In genomic region chr12:47636908-47637780, GRCh38 we compare ENCODE assay signal across 8 cellular contexts.
DNase-seq lines count a peak whose midpoint lies in the region; ATAC-seq and TF ChIP-seq lines count a peak whose summit lies in the region.

No MANE protein-coding gene starts in this region.

- CTCF ChIA-PET in activated CD8-positive, alpha-beta T cell treated with anti-CD3 and anti-CD28 coated beads for 36 hours (lab: Charles Lee): interaction anchor here (0.6 to 3.7 kb wide), 41 partner anchors 8 to 616 kb away, joined by 3 to 24 read pairs (median 4); partner anchors contain the start of genes RPAP3 and TMEM106C

- H3K9me3 Mint-ChIP-seq in activated CD8-positive, alpha-beta T cell treated with anti-CD3 and anti-CD28 coated beads for 36 hours: peaks cover 21% of the 10 kb centered on the region

- H3K27me3 Mint-ChIP-seq in activated CD8-positive, alpha-beta T cell treated with anti-CD3 and anti-CD28 coated beads for 36 hours: no peaks in the 10 kb centered on the region

- peaks cover 51% of the 10 kb centered on the region for H3K36me3 Mint-ChIP-seq in activated CD8-positive, alpha-beta T cell treated with anti-CD3 and anti-CD28 coated beads for 36 hours (ENCODE audit: low read depth)

- H3K27ac Mint-ChIP-seq in activated CD8-positive, alpha-beta T cell treated with anti-CD3 and anti-CD28 coated beads for 36 hours: no peak overlapping the region

- POLR2A ChIA-PET in activated CD8-positive, alpha-beta T cell treated with anti-CD3 and anti-CD28 coated beads for 36 hours (lab: Charles Lee): no interaction called here

- peaks cover 7% of the 10 kb centered on the region for H3K4me1 Mint-ChIP-seq in activated CD8-positive, alpha-beta T cell treated with anti-CD3 and anti-CD28 coated beads for 36 hours (ENCODE audit: low read depth)

- peak; percentile 50 for TF ChIP-seq CTCF in activated CD8-positive, alpha-beta T cell treated with anti-CD3 and anti-CD28 coated beads for 36 hours (IDR thresholded peaks at IDR 0.05)

- intact Hi-C loops in activated CD8-positive, alpha-beta T cell treated with anti-CD3 and anti-CD28 coated beads for 36 hours (cut with micrococcal nuclease): no loop called here
- intact Hi-C loops in Right ventricle myocardium superior (cut with DNase I): no loop called here

- no peak overlapping the region for H3K4me3 Mint-ChIP-seq in activated CD8-positive, alpha-beta T cell treated with anti-CD3 and anti-CD28 coated beads for 36 hours

- peak; percentile 93 for DNase-seq in ELF-1 (ENCODE audit: low read depth, low spot score)
- DNase-seq in NAMALWA (ENCODE audit: low spot score): peak; percentile 63
- DNase-seq in activated CD8-positive, alpha-beta T cell treated with anti-CD3 and anti-CD28 coated beads for 36 hours: peak; percentile 72
- peak; percentile 59 for DNase-seq in Right ventricle myocardium superior
- peak; percentile 21 to 30 (median 23) for DNase-seq in stimulated activated CD4-positive, alpha-beta T cell treated with anti-CD3 and anti-CD28 coated beads, TNF-alpha, amount 100 ng/mL, for 48 hours (ENCODE audit: low read depth in 3 of 3)
- DNase-seq in GDM1 (lab: John Stamatoyannopoulos, UW): no peak

- ATAC-seq in activated CD8-positive, alpha-beta T cell treated with anti-CD3 and anti-CD28 coated beads for 36 hours: no peak
- ATAC-seq in Right ventricle myocardium superior (ENCODE audit: poor library complexity) (no peak), HG02642 (IDR thresholded peaks at IDR 0.05; ENCODE audit: poor library complexity, unreplicated experiment) (no peak), HG03432 (IDR thresholded peaks at IDR 0.05; ENCODE audit: unreplicated experiment) (no peak)
